ENCODE assay signal across 1 cellular context in genomic region chr11:10309163-10310093, GRCh38.
TF ChIP-seq lines count a peak whose summit lies in the region.

No MANE protein-coding gene starts in this region.

TF ChIP-seq in K562, 482 proteins besides CTCF, POLR2A, EP300 and RAD21 (continued from another document and continues in another):
- TF ChIP-seq HMGN3 (IDR thresholded peaks at IDR 0.05; ENCODE audit: borderline replicate concordance, extremely low read depth, insufficient read length, low read depth, low read length) (no peak), ELF1 (tag; IDR thresholded peaks at IDR 0.05) (no peak), SAFB2 (IDR thresholded peaks at IDR 0.05; ENCODE audit: borderline replicate concordance, low read depth, low read length, severe bottlenecking) (no peak), PPARD (CRISPR knock-in tag; IDR thresholded peaks at IDR 0.05) (no peak), MTA3 (IDR thresholded peaks at IDR 0.05; ENCODE audit: borderline replicate concordance) (peak; percentile 37; the same call in 1 of the 2 replicates), NELFE (IDR thresholded peaks at IDR 0.05; ENCODE audit: insufficient read depth, insufficient read length) (no peak), SMAD1 (IDR thresholded peaks at IDR 0.05; ENCODE audit: low read depth, low read length, partially characterized antibody) (no peak), EZH2 (IDR thresholded peaks at IDR 0.05; ENCODE audit: borderline replicate concordance, low read depth, low read length) (no peak), ZFX (CRISPR knock-in tag; IDR thresholded peaks at IDR 0.05) (no peak), AFF4 (CRISPR knock-in tag; IDR thresholded peaks at IDR 0.05) (no peak), ADNP (tag; IDR thresholded peaks at IDR 0.05) (no peak), ZNF764 (CRISPR knock-in tag; IDR thresholded peaks at IDR 0.05; ENCODE audit: low read depth) (no peak), PHTF2 (CRISPR knock-in tag; IDR thresholded peaks at IDR 0.05) (no peak), ILK (tag; IDR thresholded peaks at IDR 0.05; ENCODE audit: borderline replicate concordance, low read depth) (no peak), HNRNPH1 (optimal IDR thresholded peaks at IDR 0.05; ENCODE audit: low read depth, low read length) (no peak), ZNF318 (IDR thresholded peaks at IDR 0.05; ENCODE audit: borderline replicate concordance in 1 of 2, low read depth in 1 of 2) (no peak), ATF1 (CRISPR knock-in tag; IDR thresholded peaks at IDR 0.05) (no peak), ATF1 (tag; IDR thresholded peaks at IDR 0.05) (no peak), CHD4 (IDR thresholded peaks at IDR 0.05; ENCODE audit: insufficient read depth, insufficient replicate concordance, low read depth, low read length, poor library complexity, severe bottlenecking) (no peak), FUS (optimal IDR thresholded peaks at IDR 0.05; ENCODE audit: low read depth, low read length) (no peak), ELK3 (CRISPR knock-in tag; IDR thresholded peaks at IDR 0.05) (no peak), ZC3H11A (IDR thresholded peaks at IDR 0.05; ENCODE audit: low read depth, low read length) (no peak), MECOM (CRISPR knock-in tag; IDR thresholded peaks at IDR 0.05) (peak; percentile 66; the same call in 1 of the 2 replicates), NEUROD1 (IDR thresholded peaks at IDR 0.05; ENCODE audit: borderline replicate concordance, low read depth, low read length, partially characterized antibody) (peak; percentile 19), ZNF57 (CRISPR knock-in tag; IDR thresholded peaks at IDR 0.05) (no peak), SRF (CRISPR knock-in tag; IDR thresholded peaks at IDR 0.05) (no peak), EP400 (IDR thresholded peaks at IDR 0.05) (no peak), TAF15 (IDR thresholded peaks at IDR 0.05; ENCODE audit: low read depth, low read length) (no peak), SNIP1 (IDR thresholded peaks at IDR 0.05; ENCODE audit: low read depth) (no peak), ARID2 (IDR thresholded peaks at IDR 0.05) (no peak), MCM7 (IDR thresholded peaks at IDR 0.05) (no peak), GMEB1 (CRISPR knock-in tag; IDR thresholded peaks at IDR 0.05) (no peak), NCOA1 (IDR thresholded peaks at IDR 0.05; ENCODE audit: low read depth) (no peak), ZNF280A (IDR thresholded peaks at IDR 0.05; ENCODE audit: low read depth, partially characterized antibody) (no peak), ATF6 (CRISPR knock-in tag; IDR thresholded peaks at IDR 0.05) (no peak), NFRKB (IDR thresholded peaks at IDR 0.05; ENCODE audit: low read depth) (no peak), BCLAF1 (IDR thresholded peaks at IDR 0.05; ENCODE audit: borderline replicate concordance in 1 of 2, control insufficient read depth in 1 of 2, low read depth in 2 of 2, low read length in 1 of 2) (no peak), ZC3H4 (CRISPR knock-in tag; IDR thresholded peaks at IDR 0.05; ENCODE audit: borderline replicate concordance) (no peak), TAL1 (IDR thresholded peaks at IDR 0.05) (peak; percentile 35; the same call in 1 of the 2 replicates), PTTG1 (tag; IDR thresholded peaks at IDR 0.05; ENCODE audit: low read depth) (no peak), SAP30 (IDR thresholded peaks at IDR 0.05; ENCODE audit: borderline replicate concordance, insufficient read depth, low read depth, low read length, poor library complexity, severe bottlenecking) (no peak), HDAC2 (IDR thresholded peaks at IDR 0.05) (0 out of 2 replicates have a peak, but pooled peaks have one; percentile 38)
